In genomic region chr1:192977089-192977706, GRCh38 we compare ENCODE assay signal across 1 cellular context.
TF ChIP-seq lines count a peak whose summit lies in the region.

No MANE protein-coding gene starts in this region.

TF ChIP-seq in GM23338, 12 proteins besides CTCF, POLR2A, EP300 and RAD21 (continued from another document):
- TF ChIP-seq ZNF462 (CRISPR knock-in tag; IDR thresholded peaks at IDR 0.05) (no peak), POLR2AphosphoS5 (IDR thresholded peaks at IDR 0.05; ENCODE audit: low read depth) (no peak), ZNF331 (CRISPR knock-in tag; IDR thresholded peaks at IDR 0.05; ENCODE audit: low read depth) (no peak), EZH2phosphoT487 (IDR thresholded peaks at IDR 0.05; ENCODE audit: unreplicated experiment) (no peak), ZNF114 (CRISPR knock-in tag; IDR thresholded peaks at IDR 0.05) (no peak), REST (IDR thresholded peaks at IDR 0.05; ENCODE audit: unreplicated experiment) (no peak)
